Comparison of ENCODE assay signal across 1 cellular context in genomic region chr7:121298831-121299239, GRCh38.
TF ChIP-seq lines count a peak whose summit lies in the region.

No MANE protein-coding gene starts in this region.

TF ChIP-seq in HEK293, 187 proteins besides CTCF, POLR2A, EP300 and RAD21 (continued from another document and continues in another):
- TF ChIP-seq ATF2 (tag by site-specific recombination; IDR thresholded peaks at IDR 0.05; ENCODE audit: low read depth) = no peak
- no peak for TF ChIP-seq ZNF148 (tag by site-specific recombination; IDR thresholded peaks at IDR 0.05; ENCODE audit: borderline replicate concordance)
- no peak for TF ChIP-seq SCRT2 (tag by site-specific recombination; IDR thresholded peaks at IDR 0.05)
- TF ChIP-seq ZNF670 (tag by site-specific recombination; IDR thresholded peaks at IDR 0.05; ENCODE audit: low read depth) = no peak
- TF ChIP-seq ZNF311 (tag by site-specific recombination; IDR thresholded peaks at IDR 0.05; ENCODE audit: borderline replicate concordance) = no peak
- TF ChIP-seq SP3 (tag by site-specific recombination; IDR thresholded peaks at IDR 0.05) = no peak
- no peak for TF ChIP-seq ZBTB20 (tag by site-specific recombination; IDR thresholded peaks at IDR 0.05)
- no peak for TF ChIP-seq ZNF292 (tag by site-specific recombination; IDR thresholded peaks at IDR 0.05; ENCODE audit: borderline replicate concordance, low read depth)
- peak; percentile 93 for TF ChIP-seq HOXD13 (CRISPR knock-in tag; IDR thresholded peaks at IDR 0.05; ENCODE audit: borderline replicate concordance)
- no peak for TF ChIP-seq ZNF510 (tag by site-specific recombination; IDR thresholded peaks at IDR 0.05; ENCODE audit: insufficient replicate concordance)
- no peak for TF ChIP-seq ZNF248 (tag by site-specific recombination; IDR thresholded peaks at IDR 0.05)
- peak; percentile 32; the same call in 1 of the 2 replicates for TF ChIP-seq BCL6B (tag by site-specific recombination; IDR thresholded peaks at IDR 0.05)
- no peak for TF ChIP-seq ZNF391 (tag by site-specific recombination; IDR thresholded peaks at IDR 0.05; ENCODE audit: borderline replicate concordance, low read depth)
- no peak for TF ChIP-seq ZNF433 (tag by site-specific recombination; IDR thresholded peaks at IDR 0.05; ENCODE audit: low read depth)
- no peak for TF ChIP-seq ZNF621 (tag by site-specific recombination; IDR thresholded peaks at IDR 0.05)
- TF ChIP-seq ZNF19 (tag by site-specific recombination; IDR thresholded peaks at IDR 0.05; ENCODE audit: low read depth) = no peak
- TF ChIP-seq WT1 (tag by site-specific recombination; IDR thresholded peaks at IDR 0.05) = peak; percentile 33; the same call in 1 of the 2 replicates
- no peak for TF ChIP-seq ZNF626 (tag by site-specific recombination; IDR thresholded peaks at IDR 0.05)
- TF ChIP-seq SETDB1 (IDR thresholded peaks at IDR 0.05; ENCODE audit: insufficient read length, low read length) = no peak
- peak; percentile 88 for TF ChIP-seq BCL11A (tag by site-specific recombination; IDR thresholded peaks at IDR 0.05; ENCODE audit: low read depth)
- no peak for TF ChIP-seq ZNF449 (tag by site-specific recombination; IDR thresholded peaks at IDR 0.05)
- no peak for TF ChIP-seq ZNF792 (tag by site-specific recombination; IDR thresholded peaks at IDR 0.05)
- TF ChIP-seq OSR2 (tag by site-specific recombination; IDR thresholded peaks at IDR 0.05) = peak; percentile 73
- no peak for TF ChIP-seq SCRT1 (tag by site-specific recombination; IDR thresholded peaks at IDR 0.05; ENCODE audit: borderline replicate concordance)
- no peak for TF ChIP-seq KLF17 (tag by site-specific recombination; IDR thresholded peaks at IDR 0.05)
- 0 out of 2 replicates have a peak, but pooled peaks have one; percentile 15 for TF ChIP-seq ZBTB21 (tag by site-specific recombination; IDR thresholded peaks at IDR 0.05)
- TF ChIP-seq HOXA7 (CRISPR knock-in tag; IDR thresholded peaks at IDR 0.05; ENCODE audit: borderline replicate concordance) = no peak
- no peak for TF ChIP-seq ZNF548 (tag by site-specific recombination; IDR thresholded peaks at IDR 0.05)
- TF ChIP-seq ZNF513 (tag by site-specific recombination; IDR thresholded peaks at IDR 0.05) = no peak
- no peak for TF ChIP-seq ZNF544 (tag by site-specific recombination; IDR thresholded peaks at IDR 0.05)
- peak; percentile 66; the same call in 1 of the 2 replicates for TF ChIP-seq MZF1 (tag by site-specific recombination; IDR thresholded peaks at IDR 0.05; ENCODE audit: borderline replicate concordance)
- no peak for TF ChIP-seq HIC1 (tag by site-specific recombination; IDR thresholded peaks at IDR 0.05)
- no peak for TF ChIP-seq ZNF658 (tag by site-specific recombination; IDR thresholded peaks at IDR 0.05)
- no peak for TF ChIP-seq ZNF239 (tag by site-specific recombination; IDR thresholded peaks at IDR 0.05)
- no peak for TF ChIP-seq ZNF341 (tag by site-specific recombination; IDR thresholded peaks at IDR 0.05; ENCODE audit: low read depth)
- TF ChIP-seq ZNF133 (tag by site-specific recombination; IDR thresholded peaks at IDR 0.05) = no peak
- TF ChIP-seq ZNF354C (tag by site-specific recombination; IDR thresholded peaks at IDR 0.05; ENCODE audit: borderline replicate concordance, low read depth) = no peak
- TF ChIP-seq ZIC2 (tag by site-specific recombination; IDR thresholded peaks at IDR 0.05) = peak; percentile 38; the same call in 1 of the 2 replicates
- no peak for TF ChIP-seq ZNF518A (tag by site-specific recombination; conservative IDR thresholded peaks at IDR 0.05; ENCODE audit: low read depth)
- TF ChIP-seq ZNF76 (tag by site-specific recombination; IDR thresholded peaks at IDR 0.05; ENCODE audit: borderline replicate concordance, low read depth) = no peak
- TF ChIP-seq ZNF610 (tag by site-specific recombination; IDR thresholded peaks at IDR 0.05; ENCODE audit: borderline replicate concordance) = no peak
- peak; percentile 29; the same call in 1 of the 2 replicates for TF ChIP-seq GFI1B (tag by site-specific recombination; IDR thresholded peaks at IDR 0.05)
- no peak for TF ChIP-seq ZNF660 (tag by site-specific recombination; IDR thresholded peaks at IDR 0.05)
- no peak for TF ChIP-seq REPIN1 (tag by site-specific recombination; IDR thresholded peaks at IDR 0.05; ENCODE audit: low read depth)
- no peak for TF ChIP-seq ZNF223 (tag by site-specific recombination; IDR thresholded peaks at IDR 0.05)
- no peak for TF ChIP-seq ZNF26 (tag by site-specific recombination; IDR thresholded peaks at IDR 0.05)
- TF ChIP-seq SP7 (tag by site-specific recombination; IDR thresholded peaks at IDR 0.05) = no peak
- TF ChIP-seq ZNF112 (tag by site-specific recombination; IDR thresholded peaks at IDR 0.05) = no peak
- TF ChIP-seq GLIS1 (tag by site-specific recombination; IDR thresholded peaks at IDR 0.05) = no peak
